ENCODE assay signal across 8 cellular contexts in the genomic region with DNA sequence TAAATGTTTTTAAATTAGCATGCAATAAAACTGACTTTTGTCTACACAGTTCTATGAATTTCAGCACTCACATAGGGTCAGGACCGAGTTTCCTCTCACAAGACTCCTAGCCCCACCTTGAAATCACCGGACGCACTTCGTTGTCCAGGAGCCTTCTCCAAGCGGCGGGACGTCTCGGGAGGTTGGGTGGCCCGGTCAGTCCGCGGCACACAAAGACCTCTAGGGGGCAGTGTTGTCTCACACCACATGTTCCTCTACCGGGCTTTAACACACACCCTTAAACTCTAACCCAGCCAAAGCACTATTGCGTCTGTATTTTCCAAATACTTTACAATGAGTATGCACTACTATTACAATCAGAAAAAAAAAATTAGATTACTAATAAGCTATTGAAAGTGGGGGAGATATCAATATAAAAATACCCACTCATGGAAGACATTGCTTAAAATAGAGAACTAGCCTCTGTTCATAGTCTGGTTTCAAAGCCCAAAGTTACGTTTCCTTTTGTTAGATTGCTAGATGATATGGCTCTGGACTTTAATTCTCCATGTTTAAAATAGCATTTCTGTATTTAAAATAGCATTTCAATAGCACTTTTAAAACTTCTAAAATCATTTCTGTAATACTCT. TPM values are rescaled to one million over a fixed set of nuclear protein-coding genes. Genes with fewer than 3 reads are reported as not detected.
A peak's percentile ranks its signal among the peaks of the same experiment; 100 is the strongest.
DNase-seq lines count a peak whose midpoint lies in the region; ATAC-seq and TF ChIP-seq lines count a peak whose summit lies in the region.
"Not testable (repeated sequence)": the region's sequence is repeated elsewhere in the genome, so short reads cannot be mapped to it uniquely, and the experiment has no call there.

No MANE protein-coding gene starts in this region.

- H2BK5ac ChIP-seq in mesendoderm (ENCODE audit: low read length) = not testable (repeated sequence)

- H2BK120ac ChIP-seq in mesendoderm (ENCODE audit: low read depth, low read length) = not testable (repeated sequence)

- not testable (repeated sequence) for H3K27ac ChIP-seq in C4-2B; mesendoderm (ENCODE audit: low read depth, low read length)

- ATAC-seq in GM19452 (IDR thresholded peaks at IDR 0.05; ENCODE audit: unreplicated experiment) (peak; percentile 94), HG03432 (IDR thresholded peaks at IDR 0.05; ENCODE audit: unreplicated experiment) (peak; percentile 81)
- ATAC-seq in activated T-cell treated with anti-CD3 and anti-CD28 coated beads, Interleukin-2, amount 50 U/mL, for 4 hours = peak; percentile 82 to 86

- not testable (repeated sequence) for H3K27me3 ChIP-seq in mesendoderm (ENCODE audit: insufficient read depth, low read length, poor library complexity)

- H3K56ac ChIP-seq in mesendoderm (ENCODE audit: low read length) = not testable (repeated sequence)

- no CpG with 5 or more reads among the region's 14 CpGs for WGBS in mesendoderm (ENCODE audit: extremely low coverage, insufficient coverage, low lambda C conversion rate)

- not testable (repeated sequence) for H3K79me1 ChIP-seq in mesendoderm (ENCODE audit: low read length)

- H2BK15ac ChIP-seq in mesendoderm (replicated peaks; ENCODE audit: low read depth) = not testable (repeated sequence)

- H3K79me2 ChIP-seq in mesendoderm (ENCODE audit: control insufficient read depth, insufficient read depth, low read length) = not testable (repeated sequence)

- not testable (repeated sequence) for H2AK5ac ChIP-seq in mesendoderm (ENCODE audit: low read length)

- H3K23ac ChIP-seq in mesendoderm (ENCODE audit: low read length) = not testable (repeated sequence)

- DNase-seq in RPMI7951 (ENCODE audit: low read depth) (peak; percentile 42), epithelial cell of proximal tubule (ENCODE audit: low read depth) (peak; percentile 1), mesendoderm (peak; percentile 80)
- peak; percentile 50 for DNase-seq in activated T-cell treated with anti-CD3 and anti-CD28 coated beads, Interleukin-2, amount 50 U/mL, for 4 hours
- DNase-seq in stimulated activated CD4-positive, alpha-beta T cell treated with anti-CD3 and anti-CD28 coated beads, TNF-alpha, amount 100 ng/mL, for 4 hours (ENCODE audit: low read depth in 3 of 3) = peak; percentile 8 to 21 (median 9)

- not testable (repeated sequence) for H4K5ac ChIP-seq in mesendoderm (ENCODE audit: low read length)

- not testable (repeated sequence) for H3K36me3 ChIP-seq in mesendoderm (ENCODE audit: control insufficient read depth, insufficient read depth, low read length)

- H3K36me3 Mint-ChIP-seq in activated T-cell treated with anti-CD3 and anti-CD28 coated beads, Interleukin-2, amount 50 U/mL, for 4 hours (ENCODE audit: insufficient read depth) = not testable (repeated sequence)

- not testable (repeated sequence) for H3K4me2 ChIP-seq in mesendoderm (ENCODE audit: low read length)

- TF ChIP-seq CTCF in C4-2B (conservative IDR thresholded peaks at IDR 0.05) (peak; percentile 76), epithelial cell of proximal tubule (conservative IDR thresholded peaks at IDR 0.05; ENCODE audit: low read depth, low read length) (peak; percentile 63)

- not testable (repeated sequence) for H4K8ac ChIP-seq in mesendoderm (ENCODE audit: low read depth, low read length)

- not testable (repeated sequence) for H3K4ac ChIP-seq in mesendoderm (ENCODE audit: low read depth, low read length)

- not testable (repeated sequence) for H3K18ac ChIP-seq in mesendoderm (ENCODE audit: low read length)

- H3K4me1 ChIP-seq in mesendoderm (ENCODE audit: control insufficient read depth, low read depth, low read length) = not testable (repeated sequence)

- not testable (repeated sequence) for H3K27me3 Mint-ChIP-seq in activated T-cell treated with anti-CD3 and anti-CD28 coated beads, Interleukin-2, amount 50 U/mL, for 4 hours (ENCODE audit: low read depth)

- not testable (repeated sequence) for H3K4me1 Mint-ChIP-seq in activated T-cell treated with anti-CD3 and anti-CD28 coated beads, Interleukin-2, amount 50 U/mL, for 4 hours (ENCODE audit: low read depth)

- not testable (repeated sequence) for H3K4me3 Mint-ChIP-seq in activated T-cell treated with anti-CD3 and anti-CD28 coated beads, Interleukin-2, amount 50 U/mL, for 4 hours

- H3K9me3 Mint-ChIP-seq in activated T-cell treated with anti-CD3 and anti-CD28 coated beads, Interleukin-2, amount 50 U/mL, for 4 hours = not testable (repeated sequence)

- H3K9ac ChIP-seq in mesendoderm (ENCODE audit: low read length) = not testable (repeated sequence)

- not testable (repeated sequence) for H3K4me3 ChIP-seq in epithelial cell of proximal tubule (ENCODE audit: low read depth, low read length); mesendoderm (ENCODE audit: low read length)

RNA-seq across cellular contexts. Expression of a gene that starts 47.1 kb away (rescaled TPM):
- not detected in 2 replicates for total RNA-seq in RPMI7951 (2014; rRNA removed; shearing (Covaris generic))
- total RNA-seq in activated T-cell treated with anti-CD3 and anti-CD28 coated beads, Interleukin-2, amount 50 U/mL, for 4 hours = under 1 TPM; 0.08 to 0.19 (median 0.13) TPM
- 0.22 TPM in 1 of 2 replicates, not detected in the other for total RNA-seq in epithelial cell of proximal tubule
- 0.01 TPM for polyA plus RNA-seq in mesendoderm (2013, experiment 1 of 2)
- polyA plus RNA-seq in mesendoderm (2013, experiment 2 of 2) = 0.01 TPM

Comparison
In these comparisons a context has a peak if more than half of its experiments do, and no peak if none do; other contexts are left out.
1. DNase-seq: peak in every context shown above with its lines; median percentile 80 in mesendoderm; 50 in activated T-cell treated with anti-CD3 and anti-CD28 coated beads, Interleukin-2, amount 50 U/mL, for 4 hours; 42 in RPMI7951; 9 in stimulated activated CD4-positive, alpha-beta T cell treated with anti-CD3 and anti-CD28 coated beads, TNF-alpha, amount 100 ng/mL, for 4 hours; 1 in epithelial cell of proximal tubule.